In the genomic region with DNA sequence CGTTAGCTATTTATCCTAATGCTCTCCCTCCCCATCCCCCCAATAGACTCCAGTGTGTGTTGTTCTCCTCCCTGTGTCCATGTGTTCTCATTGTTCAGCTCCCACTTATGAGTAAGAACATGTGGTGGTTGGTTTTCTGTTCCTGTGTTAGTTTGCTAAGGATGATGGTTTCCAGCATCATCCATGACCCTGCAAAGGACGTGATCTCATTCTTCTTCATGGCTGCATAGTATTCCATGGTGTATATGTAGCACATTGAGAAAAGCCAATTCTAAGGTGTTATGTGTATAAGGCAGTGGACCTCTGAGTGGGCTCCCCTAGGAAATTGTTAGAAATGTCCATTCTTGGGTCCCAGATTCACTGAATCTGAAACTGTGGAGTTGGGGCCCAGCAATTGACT, we compare ENCODE assay signal across 8 cellular contexts.
"Had no signal": no experiment of that assay in that cellular context is flagged by ENCODE, and none has a peak within 500 bp of the region (broad histone marks: within the 10 kb centered on the region; RNA-seq: fewer than 3 reads in every experiment).

No MANE protein-coding gene starts in this region.

- DNase-seq: GM23248, GOT3, H9, HCEC 1CT, HFFc6, KG1 had no signal

- H2AFZ ChIP-seq: GM23248 had no signal

- FAIRE-seq: H54, HTR-8/SVneo had no signal

- H3K9ac ChIP-seq: GM23248 had no signal

- H3K27ac ChIP-seq: GM23248 had no signal

- H3K4me3 ChIP-seq: GM23248 had no signal
